Comparison of ENCODE assay signal across 1 cellular context in genomic region chr20:33719277-33719988, GRCh38.
TF ChIP-seq lines count a peak whose summit lies in the region.

No MANE protein-coding gene starts in this region.

TF ChIP-seq in HepG2, 621 proteins besides CTCF, POLR2A, EP300 and RAD21 (continued from another document and continues in another):
- TF ChIP-seq ZBTB3 (CRISPR knock-in tag; IDR thresholded peaks at IDR 0.05; ENCODE audit: borderline replicate concordance, low read depth) (no peak), ZNF251 (CRISPR knock-in tag; IDR thresholded peaks at IDR 0.05) (peak; percentile 50; the same call in 1 of the 2 replicates), GABPA (IDR thresholded peaks at IDR 0.05; ENCODE audit: low read depth, low read length) (no peak), GABPA (CRISPR knock-in tag; IDR thresholded peaks at IDR 0.05; ENCODE audit: low read depth) (no peak), CEBPZ (IDR thresholded peaks at IDR 0.05; ENCODE audit: low read length) (no peak), ZMYM3 (CRISPR knock-in tag; IDR thresholded peaks at IDR 0.05) (peak; percentile 98), SMAD9 (CRISPR knock-in tag; IDR thresholded peaks at IDR 0.05) (no peak), SMYD3 (CRISPR knock-in tag; IDR thresholded peaks at IDR 0.05) (no peak), POGK (CRISPR knock-in tag; conservative IDR thresholded peaks at IDR 0.05) (0 out of 2 replicates have a peak, but pooled peaks have one; percentile 42), BCL3 (CRISPR knock-in tag; IDR thresholded peaks at IDR 0.05) (no peak), ZBTB39 (CRISPR knock-in tag; IDR thresholded peaks at IDR 0.05) (no peak), ZNF629 (CRISPR knock-in tag; conservative IDR thresholded peaks at IDR 0.05) (peak; percentile 98), ETV6 (CRISPR knock-in tag; conservative IDR thresholded peaks at IDR 0.05) (no peak), ZNF557 (CRISPR knock-in tag; IDR thresholded peaks at IDR 0.05) (no peak), MXI1 (IDR thresholded peaks at IDR 0.05; ENCODE audit: borderline replicate concordance, low read depth, low read length) (0 out of 3 replicates have a peak, but pooled peaks have one; percentile 1), BCL6 (CRISPR knock-in tag; IDR thresholded peaks at IDR 0.05) (no peak), NONO (IDR thresholded peaks at IDR 0.05) (no peak), NONO (CRISPR knock-in tag; conservative IDR thresholded peaks at IDR 0.05) (peak; percentile 19; the same call in 1 of the 2 replicates), REPIN1 (CRISPR knock-in tag; IDR thresholded peaks at IDR 0.05; ENCODE audit: borderline replicate concordance, low read depth) (peak; percentile 45; the same call in 1 of the 2 replicates), ZNF773 (CRISPR knock-in tag; IDR thresholded peaks at IDR 0.05; ENCODE audit: borderline replicate concordance) (no peak), ZNF776 (CRISPR knock-in tag; IDR thresholded peaks at IDR 0.05) (no peak), HNF4G (IDR thresholded peaks at IDR 0.05; ENCODE audit: borderline replicate concordance, low read depth, low read length) (peak; percentile 59; the same call in 1 of the 2 replicates), HNF4G (CRISPR knock-in tag; IDR thresholded peaks at IDR 0.05; ENCODE audit: borderline replicate concordance, low read depth) (no peak), ZNF766 (CRISPR knock-in tag; IDR thresholded peaks at IDR 0.05; ENCODE audit: borderline replicate concordance) (no peak), PLSCR1 (CRISPR knock-in tag; IDR thresholded peaks at IDR 0.05; ENCODE audit: borderline replicate concordance) (no peak), ZNF710 (CRISPR knock-in tag; IDR thresholded peaks at IDR 0.05; ENCODE audit: borderline replicate concordance) (peak; percentile 39; the same call in 1 of the 2 replicates), ZFP36 (IDR thresholded peaks at IDR 0.05; ENCODE audit: borderline replicate concordance, low read depth, low read length, partially characterized antibody) (no peak), ZNF232 (CRISPR knock-in tag; IDR thresholded peaks at IDR 0.05; ENCODE audit: borderline replicate concordance) (no peak), CBX5 (CRISPR knock-in tag; IDR thresholded peaks at IDR 0.05; ENCODE audit: borderline replicate concordance) (no peak), HMGXB3 (CRISPR knock-in tag; IDR thresholded peaks at IDR 0.05; ENCODE audit: borderline replicate concordance) (no peak), TCF7L2 (IDR thresholded peaks at IDR 0.05; ENCODE audit: low read depth, low read length) (no peak), FOXO1 (CRISPR knock-in tag; IDR thresholded peaks at IDR 0.05) (no peak), RFXANK (CRISPR knock-in tag; IDR thresholded peaks at IDR 0.05) (no peak), ZNF768 (CRISPR knock-in tag; IDR thresholded peaks at IDR 0.05) (peak; percentile 88), NCOA5 (CRISPR knock-in tag; IDR thresholded peaks at IDR 0.05) (no peak), LCORL (IDR thresholded peaks at IDR 0.05) (no peak), LCORL (CRISPR knock-in tag; IDR thresholded peaks at IDR 0.05) (no peak)
- TF ChIP-seq, protein P1, sequence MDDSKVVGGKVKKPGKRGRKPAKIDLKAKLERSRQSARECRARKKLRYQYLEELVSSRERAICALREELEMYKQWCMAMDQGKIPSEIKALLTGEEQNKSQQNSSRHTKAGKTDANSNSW (CRISPR knock-in tag; IDR thresholded peaks at IDR 0.05; ENCODE audit: borderline replicate concordance) = no peak
- TF ChIP-seq, protein P2, sequence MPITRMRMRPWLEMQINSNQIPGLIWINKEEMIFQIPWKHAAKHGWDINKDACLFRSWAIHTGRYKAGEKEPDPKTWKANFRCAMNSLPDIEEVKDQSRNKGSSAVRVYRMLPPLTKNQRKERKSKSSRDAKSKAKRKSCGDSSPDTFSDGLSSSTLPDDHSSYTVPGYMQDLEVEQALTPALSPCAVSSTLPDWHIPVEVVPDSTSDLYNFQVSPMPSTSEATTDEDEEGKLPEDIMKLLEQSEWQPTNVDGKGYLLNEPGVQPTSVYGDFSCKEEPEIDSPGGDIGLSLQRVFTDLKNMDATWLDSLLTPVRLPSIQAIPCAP (CRISPR knock-in tag; IDR thresholded peaks at IDR 0.05; ENCODE audit: low read depth) = no peak
- TF ChIP-seq, protein P3, sequence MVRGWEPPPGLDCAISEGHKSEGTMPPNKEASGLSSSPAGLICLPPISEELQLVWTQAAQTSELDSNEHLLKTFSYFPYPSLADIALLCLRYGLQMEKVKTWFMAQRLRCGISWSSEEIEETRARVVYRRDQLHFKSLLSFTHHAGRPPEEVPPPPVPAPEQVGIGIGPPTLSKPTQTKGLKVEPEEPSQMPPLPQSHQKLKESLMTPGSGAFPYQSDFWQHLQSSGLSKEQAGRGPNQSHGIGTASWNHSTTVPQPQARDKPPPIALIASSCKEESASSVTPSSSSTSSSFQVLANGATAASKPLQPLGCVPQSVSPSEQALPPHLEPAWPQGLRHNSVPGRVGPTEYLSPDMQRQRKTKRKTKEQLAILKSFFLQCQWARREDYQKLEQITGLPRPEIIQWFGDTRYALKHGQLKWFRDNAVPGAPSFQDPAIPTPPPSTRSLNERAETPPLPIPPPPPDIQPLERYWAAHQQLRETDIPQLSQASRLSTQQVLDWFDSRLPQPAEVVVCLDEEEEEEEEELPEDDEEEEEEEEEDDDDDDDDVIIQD (CRISPR knock-in tag; IDR thresholded peaks at IDR 0.05; ENCODE audit: low read depth) = no peak
- TF ChIP-seq, protein P4, sequence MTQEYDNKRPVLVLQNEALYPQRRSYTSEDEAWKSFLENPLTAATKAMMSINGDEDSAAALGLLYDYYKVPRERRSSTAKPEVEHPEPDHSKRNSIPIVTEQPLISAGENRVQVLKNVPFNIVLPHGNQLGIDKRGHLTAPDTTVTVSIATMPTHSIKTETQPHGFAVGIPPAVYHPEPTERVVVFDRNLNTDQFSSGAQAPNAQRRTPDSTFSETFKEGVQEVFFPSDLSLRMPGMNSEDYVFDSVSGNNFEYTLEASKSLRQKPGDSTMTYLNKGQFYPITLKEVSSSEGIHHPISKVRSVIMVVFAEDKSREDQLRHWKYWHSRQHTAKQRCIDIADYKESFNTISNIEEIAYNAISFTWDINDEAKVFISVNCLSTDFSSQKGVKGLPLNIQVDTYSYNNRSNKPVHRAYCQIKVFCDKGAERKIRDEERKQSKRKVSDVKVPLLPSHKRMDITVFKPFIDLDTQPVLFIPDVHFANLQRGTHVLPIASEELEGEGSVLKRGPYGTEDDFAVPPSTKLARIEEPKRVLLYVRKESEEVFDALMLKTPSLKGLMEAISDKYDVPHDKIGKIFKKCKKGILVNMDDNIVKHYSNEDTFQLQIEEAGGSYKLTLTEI (CRISPR knock-in tag; conservative IDR thresholded peaks at IDR 0.05) = no peak
